In the genomic region with DNA sequence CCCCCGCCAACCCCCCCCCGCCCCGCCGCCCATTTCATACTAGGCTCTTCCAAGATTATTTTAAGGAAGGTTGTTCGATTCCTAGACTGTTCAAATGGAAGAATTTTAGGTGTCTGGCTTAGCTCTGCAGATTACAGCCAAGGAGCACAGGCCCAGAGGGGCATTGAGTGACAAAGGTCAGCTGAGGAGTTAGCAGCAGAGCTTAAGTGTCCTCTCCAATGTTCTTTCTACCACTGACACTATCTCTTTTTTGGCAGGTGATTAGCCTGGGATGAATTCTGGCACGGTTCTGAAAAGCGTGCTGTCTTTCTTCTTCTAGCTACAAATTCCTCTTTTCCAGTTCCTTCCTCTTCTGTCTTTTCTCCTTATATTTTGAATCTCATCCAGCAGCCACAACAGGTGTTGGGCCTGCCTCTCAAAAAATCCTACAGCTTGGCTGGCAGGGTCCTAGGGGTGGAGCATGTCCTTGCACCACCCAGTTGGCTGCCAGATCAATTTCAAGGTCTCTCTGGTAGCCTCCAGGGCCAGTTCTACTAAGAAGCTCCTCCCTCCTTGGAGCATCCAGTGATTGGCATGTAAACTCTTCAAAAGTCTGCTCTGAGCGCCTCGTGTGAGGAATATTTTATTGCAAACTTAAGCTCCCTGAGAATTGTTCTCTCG, we compare ENCODE assay signal across 18 cellular contexts. TPM values are rescaled to one million over a fixed set of nuclear protein-coding genes. Genes with fewer than 3 reads are reported as not detected.
DNase-seq lines count a peak whose midpoint lies in the region; ATAC-seq and TF ChIP-seq lines count a peak whose summit lies in the region.
"Had no signal": no experiment of that assay in that cellular context is flagged by ENCODE, and none has a peak within 500 bp of the region (broad histone marks: within the 10 kb centered on the region; RNA-seq: fewer than 3 reads in every experiment).

No MANE protein-coding gene starts in this region.

- H3K9me3 ChIP-seq in psoas muscle: no peaks in the 10 kb centered on the region
- no peaks in the 10 kb centered on the region for H3K9me3 ChIP-seq in adrenal gland (replicated peaks in 1 of 3)
- H3K9me3 ChIP-seq: gastroesophageal sphincter, SJSA1 had no signal

- H3K27me3 ChIP-seq in psoas muscle (ENCODE audit: insufficient read depth in 3 of 3, low read length in 2 of 3) (no peaks in the 10 kb centered on the region), adrenal gland (no peaks in the 10 kb centered on the region)
- H3K27me3 ChIP-seq: BLaER1 treated with 17β-estradiol and CSF1 and Interleukin-3, amounts not matched to agents 10 nM and 100 nM; gastroesophageal sphincter; SJSA1 had no signal

- no peaks in the 10 kb centered on the region for H3K36me3 Mint-ChIP-seq in dendritic cell treated with granulocyte-macrophage colony-stimulating factor and Interleukin-4, amounts not matched to agents 40 ng/mL and 50 ng/mL, for 4 days (ENCODE audit: low read depth)

- H3K27me3 Mint-ChIP-seq in dendritic cell treated with granulocyte-macrophage colony-stimulating factor and Interleukin-4, amounts not matched to agents 40 ng/mL and 50 ng/mL, for 4 days: no peaks in the 10 kb centered on the region

- peak overlapping the region; percentile 14 for H3K27ac Mint-ChIP-seq in dendritic cell treated with granulocyte-macrophage colony-stimulating factor and Interleukin-4, amounts not matched to agents 40 ng/mL and 50 ng/mL, for 4 days

- H3K36me3 ChIP-seq in psoas muscle (ENCODE audit: insufficient read depth in 1 of 2, low read depth in 1 of 2) (no peaks in the 10 kb centered on the region), adrenal gland (replicated peaks in 1 of 2) (no peaks in the 10 kb centered on the region)
- H3K36me3 ChIP-seq: gastroesophageal sphincter, SJSA1 had no signal

- intact Hi-C loops in dendritic cell treated with granulocyte-macrophage colony-stimulating factor and Interleukin-4, amounts not matched to agents 40 ng/mL and 50 ng/mL, for 4 days (cut with micrococcal nuclease): loop anchor here (10.0 kb wide), 1 partner anchor 480 kb away; no protein-coding TSS in a partner anchor
- intact Hi-C loops in psoas muscle (cut with DNase I) (no loop called here), adrenal gland (cut with DNase I) (no loop called here)

- 21 to 36% (median 24%) methylated on average over 10 of the region's 10 CpGs for WGBS in psoas muscle, 3 donors
- 77 to 89% (median 84%) methylated on average over 10 of the region's 10 CpGs for WGBS in adrenal gland, 4 donors

- DNase-seq in NCI-H146 (lab: John Stamatoyannopoulos, UW) (peak; percentile 21), NCI-H146 treated with DMSO at 0.1 percent for 48 hours (lab: John Stamatoyannopoulos, UW; ENCODE audit: unreplicated experiment) (no peak), NCI-H2029 treated with DMSO at 0.1 percent for 48 hours (lab: John Stamatoyannopoulos, UW) (peak; percentile 79), psoas muscle (peak; percentile 30 to 71), adrenal gland (no peak), activated gamma-delta T cell (lab: John Stamatoyannopoulos, UW) (no peak)
- DNase-seq in stimulated activated CD4-positive, alpha-beta T cell treated with anti-CD3 and anti-CD28 coated beads, Interleukin-4, amount 100 ng/mL, for 4 hours: no peak
- DNase-seq: activated CD4-positive, alpha-beta T cell treated with anti-CD3 and anti-CD28 coated beads for 48 hours; activated naive CD4-positive, alpha-beta T cell; erythroblast; MM.1S; NCI-H2227 treated with DMSO at 0.1 percent for 48 hours; T1000 had no signal

- ATAC-seq in psoas muscle: peak; percentile 85 to 91 (median 88)
- ATAC-seq: gastroesophageal sphincter, left lobe of liver had no signal

- H3K4me1 ChIP-seq in psoas muscle (peaks cover 22% of the 10 kb centered on the region), adrenal gland (replicated peaks in 1 of 2) (peaks cover 0 to 7% of the 10 kb centered on the region in 2 donors)
- H3K4me1 ChIP-seq: SJSA1 had no signal

- H3K4me3 ChIP-seq in psoas muscle (peak overlapping the region; percentile 43), adrenal gland (no peak overlapping the region)
- H3K4me3 ChIP-seq: BLaER1 treated with 17β-estradiol and CSF1 and Interleukin-3, amounts not matched to agents 10 nM and 100 nM; gastroesophageal sphincter; SJSA1 had no signal

- H3K9me3 Mint-ChIP-seq in dendritic cell treated with granulocyte-macrophage colony-stimulating factor and Interleukin-4, amounts not matched to agents 40 ng/mL and 50 ng/mL, for 4 days: peaks cover 13% of the 10 kb centered on the region

- no peak for TF ChIP-seq POLR2A in adrenal gland (IDR thresholded peaks at IDR 0.05)

- H3K4me3 Mint-ChIP-seq in dendritic cell treated with granulocyte-macrophage colony-stimulating factor and Interleukin-4, amounts not matched to agents 40 ng/mL and 50 ng/mL, for 4 days: no peak overlapping the region

- peaks cover 16% of the 10 kb centered on the region for H3K4me1 Mint-ChIP-seq in dendritic cell treated with granulocyte-macrophage colony-stimulating factor and Interleukin-4, amounts not matched to agents 40 ng/mL and 50 ng/mL, for 4 days (ENCODE audit: low read depth)

- TF ChIP-seq CTCF in psoas muscle (IDR thresholded peaks at IDR 0.05): no peak
- TF ChIP-seq CTCF in adrenal gland (IDR thresholded peaks at IDR 0.05): no peak

- H3K27ac ChIP-seq in psoas muscle (peak overlapping the region; percentile 82), adrenal gland (no peak overlapping the region)
- H3K27ac ChIP-seq: BLaER1 treated with 17β-estradiol and CSF1 and Interleukin-3, amounts not matched to agents 10 nM and 100 nM; gastroesophageal sphincter; SJSA1 had no signal

RNA-seq across cellular contexts. Expression of gene KCNE3, which starts 23.0 kb away (rescaled TPM):
- total RNA-seq in psoas muscle (1 to 10 TPM; 1.0 to 3.3 (median 1.4) TPM), adrenal gland (10 to 100 TPM in 1 of 8 donors, 1 to 10 TPM in 7; 4.5 to 12.7 (median 8.0) TPM)
- polyA plus RNA-seq in psoas muscle (under 1 TPM; 0.21 to 0.80 (median 0.72) TPM), adrenal gland (1 to 10 TPM; 1.1 to 4.7 (median 1.6) TPM)
- total RNA-seq: SJSA1 had no signal

RNA-seq across cellular contexts. Expression of gene PGM2L1, which starts 46.1 kb away (rescaled TPM):
- total RNA-seq in psoas muscle (10 to 100 TPM in 2 of 4 donors, 1 to 10 TPM in 2; 9.1 to 10.9 (median 10.2) TPM), adrenal gland (10 to 100 TPM in 2 of 8 donors, 1 to 10 TPM in 5, under 1 TPM in 1; 0.54 to 27.8 (median 2.5) TPM)
- polyA plus RNA-seq in psoas muscle (1 to 10 TPM; 2.8 to 9.8 (median 3.6) TPM), adrenal gland (1 to 10 TPM; 1.3 to 2.2 (median 2.0) TPM)

RNA-seq across cellular contexts. Expression of gene LIPT2, which starts 49.2 kb away (rescaled TPM):
- total RNA-seq in psoas muscle (1 to 10 TPM; 4.0 to 5.4 (median 4.4) TPM), adrenal gland (1 to 10 TPM; 3.4 to 7.7 (median 5.4) TPM)
- polyA plus RNA-seq in psoas muscle (1 to 10 TPM in 2 of 3 donors, under 1 TPM in 1; 0.94 to 4.5 (median 2.1) TPM), adrenal gland (1 to 10 TPM; 1.8 to 7.0 (median 2.0) TPM)

Comparison
In these comparisons a context has a peak if more than half of its experiments do, and no peak if none do; other contexts are left out.
1. DNase-seq: peak in NCI-H146 (single experiment), NCI-H2029 treated with DMSO at 0.1 percent for 48 hours (single experiment) and psoas muscle (2 of 2); none in NCI-H146 treated with DMSO at 0.1 percent for 48 hours (single experiment), adrenal gland (0 of 7), stimulated activated CD4-positive, alpha-beta T cell treated with anti-CD3 and anti-CD28 coated beads, Interleukin-4, amount 100 ng/mL, for 4 hours (0 of 2) and activated gamma-delta T cell (single experiment).